In genomic region chr3:129610276-129610675, GRCh38 we compare ENCODE assay signal across 26 cellular contexts. TPM values are rescaled to one million over a fixed set of nuclear protein-coding genes. Genes with fewer than 3 reads are reported as not detected.
DNase-seq lines count a peak whose midpoint lies in the region; ATAC-seq and TF ChIP-seq lines count a peak whose summit lies in the region.
"Had no signal": no experiment of that assay in that cellular context is flagged by ENCODE, and none has a peak within 500 bp of the region (broad histone marks: within the 10 kb centered on the region; RNA-seq: fewer than 3 reads in every experiment).

No MANE protein-coding gene starts in this region.

- H3K27me3 Mint-ChIP-seq in activated CD8-positive, alpha-beta T cell treated with anti-CD3 and anti-CD28 coated beads for 36 hours: peaks cover 20% of the 10 kb centered on the region

- peaks cover 49% of the 10 kb centered on the region for H3K4me1 ChIP-seq in HUES6 (ENCODE audit: control insufficient read depth, insufficient read depth, low read length)
- H3K4me1 ChIP-seq in lower lobe of right lung: peaks cover 72% of the 10 kb centered on the region
- H3K4me1 ChIP-seq: foreskin keratinocyte had no signal

- no peak overlapping the region for H3K27ac Mint-ChIP-seq in activated CD8-positive, alpha-beta T cell treated with anti-CD3 and anti-CD28 coated beads for 36 hours

- peaks cover 2% of the 10 kb centered on the region for H3K4me1 Mint-ChIP-seq in activated CD8-positive, alpha-beta T cell treated with anti-CD3 and anti-CD28 coated beads for 36 hours (ENCODE audit: low read depth)

- H3K4me3 ChIP-seq in HUES6 (ENCODE audit: low read depth, low read length) (no peak overlapping the region), lower lobe of right lung (no peak overlapping the region)
- H3K4me3 ChIP-seq: dorsolateral prefrontal cortex, sigmoid colon had no signal

- H3K27ac ChIP-seq in HUES6 (ENCODE audit: low read depth, low read length): peak overlapping the region; percentile 30; the same call in 1 of the 2 replicates
- H3K27ac ChIP-seq in lower lobe of right lung: peak overlapping the region; percentile 90
- H3K27ac ChIP-seq in substantia nigra (ENCODE audit: low read depth, low read length, poor library complexity, severe bottlenecking): peak overlapping the region; percentile 38
- H3K27ac ChIP-seq: epithelial cell of prostate, foreskin keratinocyte had no signal

- CTCF ChIA-PET in activated CD8-positive, alpha-beta T cell treated with anti-CD3 and anti-CD28 coated beads for 36 hours (lab: Charles Lee): no interaction called here

- H3K9me3 ChIP-seq in HUES6 (ENCODE audit: control insufficient read depth, insufficient read depth, low read depth, low read length) (no peaks in the 10 kb centered on the region), lower lobe of right lung (no peaks in the 10 kb centered on the region)
- H3K9me3 ChIP-seq: sigmoid colon had no signal

- no peaks in the 10 kb centered on the region for H3K9me3 Mint-ChIP-seq in activated CD8-positive, alpha-beta T cell treated with anti-CD3 and anti-CD28 coated beads for 36 hours
- H3K9me3 Mint-ChIP-seq: CD4-positive, alpha-beta memory T cell had no signal

- intact Hi-C loops in lower lobe of right lung (cut with DNase I): no loop called here
- intact Hi-C loops in activated CD8-positive, alpha-beta T cell treated with anti-CD3 and anti-CD28 coated beads for 36 hours (cut with micrococcal nuclease): loop anchor here (10.0 kb wide), 1 partner anchor 115 kb away; no protein-coding TSS in a partner anchor

- ATAC-seq in lower lobe of right lung (no peak), GM19328 (IDR thresholded peaks at IDR 0.05; ENCODE audit: unreplicated experiment) (no peak)
- ATAC-seq in activated CD8-positive, alpha-beta T cell treated with anti-CD3 and anti-CD28 coated beads for 36 hours: no peak
- ATAC-seq: foreskin keratinocyte had no signal

- H3K36me3 ChIP-seq in HUES6 (ENCODE audit: control insufficient read depth, insufficient read depth, low read length): no peaks in the 10 kb centered on the region
- H3K36me3 ChIP-seq in lower lobe of right lung: no peaks in the 10 kb centered on the region
- H3K36me3 ChIP-seq: sigmoid colon had no signal

- no peak for TF ChIP-seq CTCF in lower lobe of right lung (IDR thresholded peaks at IDR 0.05)
- no peak for TF ChIP-seq CTCF in activated CD8-positive, alpha-beta T cell treated with anti-CD3 and anti-CD28 coated beads for 36 hours (IDR thresholded peaks at IDR 0.05)

- DNase-seq in dermis blood vessel endothelial cell: peak; percentile 57
- no peak for DNase-seq in lower lobe of right lung
- no peak for DNase-seq in substantia nigra (lab: John Stamatoyannopoulos, UW)
- DNase-seq in NCI-H748 treated with DMSO at 0.1 percent for 48 hours (lab: John Stamatoyannopoulos, UW): no peak
- DNase-seq in GOT3 (lab: John Stamatoyannopoulos, UW): no peak
- no peak for DNase-seq in activated CD8-positive, alpha-beta T cell treated with anti-CD3 and anti-CD28 coated beads for 36 hours
- DNase-seq: activated CD4-positive, alpha-beta T cell treated with anti-CD3 and anti-CD28 coated beads for 1 hour; activated naive CD4-positive, alpha-beta T cell treated with Interleukin-2 at 50 U/mL for 16 hours; activated T-cell treated with anti-CD3 and anti-CD28 coated beads, Interleukin-2, amount 50 U/mL, for 48 hours; amniotic stem cell; CD4-positive, alpha-beta memory T cell; central memory CD4-positive, alpha-beta T cell; DMS153; dorsolateral prefrontal cortex; GF-D8; Kasumi-1; mammary epithelial cell; NCI-H1048; NCI-H2029; NCI-H345; SHP77; sigmoid colon had no signal

- POLR2A ChIA-PET in activated CD8-positive, alpha-beta T cell treated with anti-CD3 and anti-CD28 coated beads for 36 hours (lab: Charles Lee): no interaction called here

- H3K27me3 ChIP-seq in HUES6 (ENCODE audit: control insufficient read depth, insufficient read depth, low read length) (peaks cover 10% of the 10 kb centered on the region), lower lobe of right lung (ENCODE audit: low read depth) (no peaks in the 10 kb centered on the region)
- H3K27me3 ChIP-seq: dorsolateral prefrontal cortex had no signal

- no peak overlapping the region for H3K9ac ChIP-seq in HUES6 (ENCODE audit: low read length)

- peaks cover 1% of the 10 kb centered on the region for H3K36me3 Mint-ChIP-seq in activated CD8-positive, alpha-beta T cell treated with anti-CD3 and anti-CD28 coated beads for 36 hours (ENCODE audit: low read depth)

- no peak overlapping the region for H3K4me3 Mint-ChIP-seq in activated CD8-positive, alpha-beta T cell treated with anti-CD3 and anti-CD28 coated beads for 36 hours

RNA-seq across cellular contexts. Expression of gene PLXND1, which starts 3.8 kb away (rescaled TPM):
- total RNA-seq in dermis blood vessel endothelial cell (415 and 872 TPM in 2 replicates), lower lobe of right lung (233 TPM)
- total RNA-seq in activated CD8-positive, alpha-beta T cell treated with anti-CD3 and anti-CD28 coated beads for 36 hours: 10 to 100 TPM; 10.7 to 12.5 TPM

Comparison
In these comparisons a context has a peak if more than half of its experiments do, and no peak if none do; other contexts are left out.
1. H3K27ac ChIP-seq: peak in every context shown above with its lines; median percentile 90 in lower lobe of right lung; 38 in substantia nigra; 30 in HUES6.
2. RNA of gene PLXND1, which starts 3.8 kb away (total RNA-seq): 415 to 872 TPM in dermis blood vessel endothelial cell and 233 TPM in lower lobe of right lung (single experiment); 10.7 to 12.5 TPM in activated CD8-positive, alpha-beta T cell treated with anti-CD3 and anti-CD28 coated beads for 36 hours; every median in the first group is over 10 times any median in the second.